8 cellular contexts compared by ENCODE assay signal in the genomic region with DNA sequence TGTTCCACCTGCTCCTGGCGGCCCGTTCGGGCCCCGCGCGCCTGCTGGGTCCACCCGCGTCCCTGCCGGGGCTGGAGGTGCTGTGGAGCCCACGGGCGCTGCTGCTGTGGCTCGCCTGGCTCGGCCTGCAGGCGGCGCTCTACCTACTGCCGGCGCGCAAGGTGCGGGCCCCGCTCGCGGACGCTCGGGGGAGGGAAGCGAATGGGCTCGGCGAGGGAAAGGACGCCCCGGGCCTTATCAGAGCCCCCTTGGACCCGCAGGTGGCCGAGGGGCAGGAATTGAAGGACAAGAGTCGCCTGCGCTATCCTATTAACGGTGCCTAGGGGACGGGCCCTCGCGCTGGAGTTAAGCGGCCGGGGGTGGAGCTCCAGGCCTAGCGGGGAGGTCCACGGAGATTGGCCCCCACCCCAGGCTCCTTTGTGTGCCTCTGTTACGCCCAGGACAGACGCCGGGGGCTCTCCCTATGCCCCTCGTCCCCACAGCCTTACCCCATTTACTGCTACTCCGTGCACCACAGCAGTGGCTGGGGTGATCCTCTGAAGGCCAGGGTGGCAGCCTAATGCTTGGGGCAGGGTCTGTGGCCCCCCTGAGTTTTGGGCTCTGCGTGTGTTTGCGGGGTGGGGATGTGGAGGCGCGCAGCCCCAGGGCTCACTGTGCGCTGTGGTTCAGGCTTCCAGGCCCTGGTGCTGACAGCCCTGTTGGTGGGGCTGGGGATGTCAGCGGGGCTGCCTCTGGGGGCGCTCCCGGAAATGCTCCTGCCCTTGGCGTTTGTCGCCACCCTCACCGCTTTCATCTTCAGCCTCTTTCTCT. TPM values are rescaled to one million over a fixed set of nuclear protein-coding genes. Genes with fewer than 3 reads are reported as not detected.
DNase-seq lines count a peak whose midpoint lies in the region; ATAC-seq and TF ChIP-seq lines count a peak whose summit lies in the region.

No MANE protein-coding gene starts in this region.

- H3K27ac Mint-ChIP-seq in CD8-positive, alpha-beta memory T cell = peak overlapping the region; percentile 24 to 87 (median 77)
- peak overlapping the region; percentile 83 to 99 (median 92) for H3K27ac Mint-ChIP-seq in naive thymus-derived CD8-positive, alpha-beta T cell

- peaks cover under 1 to 30% (median under 1%) of the 10 kb centered on the region in 3 donors for H3K36me3 Mint-ChIP-seq in CD8-positive, alpha-beta memory T cell
- peaks cover 0 to 6% (median under 1%) of the 10 kb centered on the region in 3 donors for H3K36me3 Mint-ChIP-seq in naive thymus-derived CD8-positive, alpha-beta T cell

- no peaks in the 10 kb centered on the region for H3K9me3 Mint-ChIP-seq in CD8-positive, alpha-beta memory T cell
- no peaks in the 10 kb centered on the region for H3K9me3 Mint-ChIP-seq in naive thymus-derived CD8-positive, alpha-beta T cell

- DNase-seq in CD8-positive, alpha-beta memory T cell = peak; percentile 65 to 83 (median 71)
- DNase-seq in NCI-H345 (lab: John Stamatoyannopoulos, UW) (peak; percentile 67), activated T-cell treated with anti-CD3 and anti-CD28 coated beads for 1 hour (ENCODE audit: low read depth) (peak; percentile 70), erythroblast (lab: John Stamatoyannopoulos, UW) (peak; percentile 82 to 87)
- DNase-seq in naive thymus-derived CD8-positive, alpha-beta T cell = peak; percentile 65 to 85 (median 80)

- TF ChIP-seq POLR2A in erythroblast (IDR thresholded peaks at IDR 0.05; ENCODE audit: low read length) = peak; percentile 22

- H3K4me3 Mint-ChIP-seq in CD8-positive, alpha-beta memory T cell = peak overlapping the region; percentile 83 to 90 (median 87)
- peak overlapping the region; percentile 80 to 99 (median 87) for H3K4me3 Mint-ChIP-seq in naive thymus-derived CD8-positive, alpha-beta T cell

- H3K27ac ChIP-seq in CD8-positive, alpha-beta memory T cell (ENCODE audit: low read depth, low read length) = peak overlapping the region; percentile 65
- H3K27ac ChIP-seq in stomach smooth muscle (ENCODE audit: low read length) = peak overlapping the region; percentile 53

- H3K27me3 ChIP-seq in CD8-positive, alpha-beta memory T cell (ENCODE audit: insufficient read depth, low read length, poor library complexity, severe bottlenecking) = no peaks in the 10 kb centered on the region
- H3K27me3 ChIP-seq in stomach smooth muscle (ENCODE audit: control insufficient read depth in 1 of 2, insufficient read depth in 2 of 2, low read length in 2 of 2) = no peaks in the 10 kb centered on the region

- POLR2A ChIA-PET in CD8-positive, alpha-beta memory T cell (lab: Charles Lee) = interaction anchor here (0.7 to 4.9 kb wide), 6 partner anchors 9 to 254 kb away, joined by 3 to 40 read pairs (median 8); partner anchors contain the start of genes FAU, MRPL49, SYVN1 and VPS51
- POLR2A ChIA-PET in naive thymus-derived CD8-positive, alpha-beta T cell (lab: Charles Lee) = interaction anchor here (0.6 to 6.8 kb wide), 16 partner anchors 10 to 395 kb away, joined by 3 to 115 read pairs (median 4); partner anchors contain the start of genes ARL2, CAPN1, CDCA5 and FAU

- H3K9me3 ChIP-seq in CD8-positive, alpha-beta memory T cell (ENCODE audit: low read length) = no peaks in the 10 kb centered on the region
- H3K9me3 ChIP-seq in stomach smooth muscle (ENCODE audit: control insufficient read depth in 2 of 2, low read length in 2 of 2) = no peaks in the 10 kb centered on the region

- peaks cover 17% of the 10 kb centered on the region for H3K36me3 ChIP-seq in CD8-positive, alpha-beta memory T cell (ENCODE audit: insufficient read depth, low read length)
- peaks cover 7 to 20% of the 10 kb centered on the region in 2 donors for H3K36me3 ChIP-seq in stomach smooth muscle (ENCODE audit: control insufficient read depth in 2 of 2, insufficient read depth in 2 of 2, low read length in 2 of 2)

- H3K4me1 ChIP-seq in CD8-positive, alpha-beta memory T cell (ENCODE audit: insufficient read depth, low read length) = peaks cover 49% of the 10 kb centered on the region
- peaks cover 53% of the 10 kb centered on the region for H3K4me1 ChIP-seq in stomach smooth muscle (ENCODE audit: control insufficient read depth, insufficient read depth, low read length)

- peaks cover 0 to 2% of the 10 kb centered on the region in 2 donors for H3K27me3 Mint-ChIP-seq in CD8-positive, alpha-beta memory T cell
- no peaks in the 10 kb centered on the region for H3K27me3 Mint-ChIP-seq in naive thymus-derived CD8-positive, alpha-beta T cell

- peak overlapping the region; percentile 81 for H3K4me3 ChIP-seq in CD8-positive, alpha-beta memory T cell (ENCODE audit: low read length)
- peak overlapping the region; percentile 62 to 74 for H3K4me3 ChIP-seq in stomach smooth muscle (ENCODE audit: low read length in 2 of 2)

- H3K4me1 Mint-ChIP-seq in CD8-positive, alpha-beta memory T cell = peaks cover 34 to 63% (median 35%) of the 10 kb centered on the region in 3 donors
- H3K4me1 Mint-ChIP-seq in naive thymus-derived CD8-positive, alpha-beta T cell = peaks cover 27 to 51% (median 45%) of the 10 kb centered on the region in 4 donors

- ATAC-seq in GM21515 (IDR thresholded peaks at IDR 0.05; ENCODE audit: unreplicated experiment) = peak; percentile 25
- peak; percentile 56 to 59 for ATAC-seq in naive thymus-derived CD8-positive, alpha-beta T cell
- ATAC-seq in HG02852 (IDR thresholded peaks at IDR 0.05; ENCODE audit: unreplicated experiment) = no peak

- H3K9ac ChIP-seq in stomach smooth muscle (ENCODE audit: low read length in 2 of 2) = peak overlapping the region; percentile 68 to 70

- CTCF ChIA-PET in CD8-positive, alpha-beta memory T cell (lab: Charles Lee) = interaction anchor here (0.7 to 6.1 kb wide), 14 partner anchors 8 to 217 kb away, joined by 3 to 104 read pairs (median 5); partner anchors contain the start of genes ARL2, CAPN1, FAU and MRPL49

RNA-seq across cellular contexts. Expression of gene TM7SF2, which starts 1.1 kb away (rescaled TPM):
- total RNA-seq in CD8-positive, alpha-beta memory T cell = 10 to 100 TPM; 17.8 to 17.9 TPM
- polyA plus RNA-seq in CD8-positive, alpha-beta memory T cell = 11.1 TPM
- 10 to 100 TPM; 29.0 to 29.2 TPM for total RNA-seq in naive thymus-derived CD8-positive, alpha-beta T cell
- polyA plus RNA-seq in naive thymus-derived CD8-positive, alpha-beta T cell = 10 to 100 TPM; 17.4 to 22.6 (median 21.2) TPM

RNA-seq across cellular contexts. Expression of gene ZNHIT2, which starts 4.7 kb away (rescaled TPM):
- total RNA-seq in CD8-positive, alpha-beta memory T cell = 10 to 100 TPM; 15.2 to 20.1 TPM
- polyA plus RNA-seq in CD8-positive, alpha-beta memory T cell = 19.8 TPM
- 10 to 100 TPM; 16.6 to 17.9 TPM for total RNA-seq in naive thymus-derived CD8-positive, alpha-beta T cell
- polyA plus RNA-seq in naive thymus-derived CD8-positive, alpha-beta T cell = 10 to 100 TPM; 24.3 to 33.1 (median 29.8) TPM

RNA-seq across cellular contexts. Expression of gene FAU, which starts 9.2 kb away (rescaled TPM):
- total RNA-seq in CD8-positive, alpha-beta memory T cell = 1,000 to 10,000 TPM; 1,054 to 1,073 TPM
- 904 TPM for polyA plus RNA-seq in CD8-positive, alpha-beta memory T cell
- total RNA-seq in naive thymus-derived CD8-positive, alpha-beta T cell = 1,000 to 10,000 TPM; 1,487 to 1,501 TPM
- polyA plus RNA-seq in naive thymus-derived CD8-positive, alpha-beta T cell = 1,000 to 10,000 TPM; 1,097 to 1,366 (median 1,350) TPM

RNA-seq across cellular contexts. Expression of gene MRPL49, which starts 9.4 kb away (rescaled TPM):
- 100 to 1,000 TPM; 117 to 118 TPM for total RNA-seq in CD8-positive, alpha-beta memory T cell
- 81.5 TPM for polyA plus RNA-seq in CD8-positive, alpha-beta memory T cell
- 10 to 100 TPM; 76.0 to 76.2 TPM for total RNA-seq in naive thymus-derived CD8-positive, alpha-beta T cell
- 10 to 100 TPM; 78.9 to 96.9 (median 90.1) TPM for polyA plus RNA-seq in naive thymus-derived CD8-positive, alpha-beta T cell

RNA-seq across cellular contexts. Expression of gene VPS51, which starts 16.7 kb away (rescaled TPM):
- 100 to 1,000 TPM; 120 to 131 TPM for total RNA-seq in CD8-positive, alpha-beta memory T cell
- polyA plus RNA-seq in CD8-positive, alpha-beta memory T cell = 99.1 TPM
- 100 to 1,000 TPM; 258 to 274 TPM for total RNA-seq in naive thymus-derived CD8-positive, alpha-beta T cell
- polyA plus RNA-seq in naive thymus-derived CD8-positive, alpha-beta T cell = 100 to 1,000 TPM in 2 of 3 donors, 10 to 100 TPM in 1; 70.2 to 111 (median 106) TPM
